In the genomic region with DNA sequence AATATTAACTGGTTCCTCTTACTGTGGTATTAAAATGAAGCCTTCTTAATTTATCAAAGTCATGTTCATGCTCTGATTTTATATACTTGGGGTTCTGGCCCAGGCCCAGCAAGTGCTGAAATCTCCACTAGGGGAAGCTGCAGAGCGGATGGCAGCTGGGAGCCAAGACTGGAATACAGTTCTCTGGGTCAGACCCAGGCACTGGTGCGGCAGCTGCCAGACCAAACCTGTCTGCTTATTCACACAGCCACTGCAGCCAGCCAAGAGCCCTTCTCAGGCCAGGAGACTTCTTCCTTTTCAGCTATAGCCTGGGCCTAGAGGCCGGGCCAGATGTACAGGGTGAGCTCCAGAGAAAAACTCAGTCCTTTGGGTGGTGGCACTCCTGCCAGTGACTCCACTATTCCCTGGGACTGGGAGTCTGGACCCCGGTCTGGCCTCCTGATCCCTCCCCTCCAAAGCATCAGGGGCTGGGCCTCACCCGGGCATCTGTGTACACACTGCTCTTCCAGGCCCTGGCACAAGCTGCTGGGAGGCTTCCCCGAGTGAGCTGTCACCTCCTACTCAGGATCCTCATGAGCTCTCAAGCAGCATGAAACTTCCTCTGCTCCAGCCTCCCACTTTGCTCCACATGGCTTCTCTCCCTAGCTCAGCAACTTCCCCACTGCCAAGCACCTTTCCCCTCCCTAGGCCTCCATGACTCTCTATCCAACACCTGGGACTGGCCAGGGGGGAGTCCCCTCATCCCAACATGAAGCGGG, we compare ENCODE assay signal across 8 cellular contexts. TPM values are rescaled to one million over a fixed set of nuclear protein-coding genes. Genes with fewer than 3 reads are reported as not detected.
DNase-seq lines count a peak whose midpoint lies in the region; ATAC-seq, FAIRE-seq and TF ChIP-seq lines count a peak whose summit lies in the region.

No MANE protein-coding gene starts in this region.

- peaks cover 6% of the 10 kb centered on the region; the same call in 1 of the 2 replicates for H4K20me1 ChIP-seq in Karpas-422 (ENCODE audit: insufficient read depth, low read depth, low read length)

- peaks cover 12% of the 10 kb centered on the region for H3K4me1 ChIP-seq in Karpas-422 (ENCODE audit: low read length)

- H2AFZ ChIP-seq in Karpas-422 (ENCODE audit: low read length) = no peak overlapping the region

- no peak overlapping the region for H3K4me2 ChIP-seq in Karpas-422 (ENCODE audit: low read depth, low read length, poor library complexity, severe bottlenecking)

- H3K79me2 ChIP-seq in Karpas-422 (ENCODE audit: low read length) = peaks cover 15% of the 10 kb centered on the region; the same call in 1 of the 2 replicates

- no peaks in the 10 kb centered on the region for H3K9me2 ChIP-seq in Karpas-422 (replicated peaks; ENCODE audit: insufficient read depth, low read length)

- POLR2A ChIA-PET in AG04449 (lab: Yijun Ruan, JAX) = interaction anchor here (1.1 kb wide), 1 partner anchor 13 kb away, joined by 3 read pairs; no protein-coding TSS in a partner anchor

- no peak for FAIRE-seq in H54 (lab: Jason Lieb, UNC)

- no peaks in the 10 kb centered on the region for H3K27me3 ChIP-seq in Karpas-422 (ENCODE audit: low read length)

- H3K27ac ChIP-seq in Karpas-422 (ENCODE audit: low read length) (no peak overlapping the region; the same call in 1 of the 2 replicates), coronary artery (peak overlapping the region; percentile 30 to 73)

- H3K9ac ChIP-seq in Karpas-422 (ENCODE audit: low read length) = peak overlapping the region; percentile 21; the same call in 1 of the 2 replicates

- ATAC-seq in HG03565 (IDR thresholded peaks at IDR 0.05; ENCODE audit: unreplicated experiment) = no peak

- no peak for TF ChIP-seq POLR2A in H54 (IDR thresholded peaks at IDR 0.05; ENCODE audit: low read depth, low read length)

- CTCF ChIA-PET in AG04449 (lab: Yijun Ruan, JAX) = interaction anchor here (0.7 to 5.0 kb wide), 8 partner anchors 10 to 196 kb away, joined by 3 to 36 read pairs (median 4); a partner anchor contains a TSS

- TF ChIP-seq CTCF in AG04449 (IDR thresholded peaks at IDR 0.05; ENCODE audit: insufficient read depth, low read length, missing control alignments) = peak; percentile 21
- peak; percentile 24 for TF ChIP-seq CTCF in coronary artery (IDR thresholded peaks at IDR 0.05)

- H3K9me3 ChIP-seq in Karpas-422 (ENCODE audit: low read length) = no peaks in the 10 kb centered on the region

- H3K36me3 ChIP-seq in Karpas-422 (ENCODE audit: insufficient read depth, low read length) = no peaks in the 10 kb centered on the region

- no peak for DNase-seq in AG04449 (ENCODE audit: low read depth, low spot score)
- peak; percentile 65 for DNase-seq in Karpas-422
- no peak for DNase-seq in coronary artery (ENCODE audit: low spot score)
- DNase-seq in middle frontal gyrus (ENCODE audit: extremely low spot score, low spot score) = peak; percentile 20
- DNase-seq in activated CD8-positive, alpha-beta memory T cell treated with anti-CD3 and anti-CD28 coated beads for 24 hours = no peak
- no peak for DNase-seq in NCI-H2171 treated with DMSO at 0.1 percent for 48 hours (lab: John Stamatoyannopoulos, UW)
- no peak for DNase-seq in H54 (ENCODE audit: insufficient read length, low spot score)

- H3K4me3 ChIP-seq in AG04449 (ENCODE audit: low read depth, low read length) = no peak overlapping the region
- no peak overlapping the region for H3K4me3 ChIP-seq in Karpas-422 (ENCODE audit: low read length)
- H3K4me3 ChIP-seq in coronary artery = no peak overlapping the region

RNA-seq across cellular contexts. Expression of a gene that starts 24.4 kb away (rescaled TPM):
- 63.8 and 83.4 TPM in 2 replicates for total RNA-seq in Karpas-422 (2014; rRNA removed; shearing (Covaris generic); ENCODE audit: low replicate concordance)

RNA-seq across cellular contexts. Expression of a gene that starts 25.6 kb away (rescaled TPM):
- total RNA-seq in Karpas-422 (2014; rRNA removed; shearing (Covaris generic); ENCODE audit: low replicate concordance) = not detected in 2 replicates

RNA-seq across cellular contexts. Expression of a gene that starts 26.8 kb away (rescaled TPM):
- not detected in 2 replicates for total RNA-seq in Karpas-422 (2014; rRNA removed; shearing (Covaris generic); ENCODE audit: low replicate concordance)

RNA-seq across cellular contexts. Expression of a gene that starts 40.3 kb away (rescaled TPM):
- total RNA-seq in Karpas-422 (2014; rRNA removed; shearing (Covaris generic); ENCODE audit: low replicate concordance) = 0.11 TPM in 1 of 2 replicates, not detected in the other

Comparison
In these comparisons a context has a peak if more than half of its experiments do, and no peak if none do; other contexts are left out.
1. DNase-seq: peak in Karpas-422 (single experiment) and middle frontal gyrus (single experiment); none in AG04449 (single experiment), coronary artery (single experiment), activated CD8-positive, alpha-beta memory T cell treated with anti-CD3 and anti-CD28 coated beads for 24 hours (single experiment), NCI-H2171 treated with DMSO at 0.1 percent for 48 hours (single experiment) and H54 (single experiment).